In the genomic region with DNA sequence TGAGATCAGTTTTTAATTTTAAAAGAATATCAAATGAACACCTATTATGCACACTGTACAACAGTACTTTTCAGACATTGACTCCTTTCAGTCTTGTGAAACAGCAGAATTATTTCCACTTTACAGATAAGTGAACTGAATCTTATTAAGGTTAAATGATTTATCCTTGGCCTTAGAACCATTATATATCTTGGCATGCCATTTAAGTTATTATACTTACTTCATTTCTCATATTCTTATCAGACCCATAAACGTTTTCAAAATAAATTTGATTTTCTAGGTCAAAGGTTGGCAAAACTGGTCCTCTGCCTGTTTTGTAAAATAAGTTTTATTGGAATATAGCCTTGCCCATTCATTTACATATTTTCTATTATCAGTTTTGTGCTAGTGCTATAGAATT, we compare ENCODE assay signal across 31 cellular contexts.
"Had no signal": no experiment of that assay in that cellular context is flagged by ENCODE, and none has a peak within 500 bp of the region (broad histone marks: within the 10 kb centered on the region; RNA-seq: fewer than 3 reads in every experiment).

No MANE protein-coding gene starts in this region.

- DNase-seq: activated CD4-positive, alpha-beta T cell treated with anti-CD3 and anti-CD28 coated beads for 1 hour; activated CD8-positive, alpha-beta memory T cell treated with anti-CD3 and anti-CD28 coated beads for 24 hours; activated effector memory CD4-positive, alpha-beta T cell treated with Interleukin-2 at 50 U/mL for 16 hours; activated naive CD4-positive, alpha-beta T cell treated with Interleukin-2 at 50 U/mL for 16 hours; aorta; dorsolateral prefrontal cortex; effector memory CD4-positive, alpha-beta T cell; erythroblast; head of caudate nucleus; hippocampal formation; left cardiac atrium; left ventricle myocardium superior; mammary epithelial cell; midbrain; naive thymus-derived CD4-positive, alpha-beta T cell; pancreas; retina; sigmoid colon; stimulated activated CD4-positive, alpha-beta T cell treated with anti-CD3 and anti-CD28 coated beads, Interleukin-1b, Interleukin-23, amount 100 ng/mL, for 48 hours; stimulated activated CD4-positive, alpha-beta T cell treated with anti-CD3 and anti-CD28 coated beads, Interleukin-4, amount 100 ng/mL, for 4 hours; stimulated activated CD8-positive, alpha-beta memory T cell treated with anti-CD3 and anti-CD28 coated beads, Interleukin-4, amount 100 ng/mL, for 48 hours; stimulated activated naive B cell treated with anti-CD40 and anti-IgM and Interleukin-4, amounts not matched to agents 10 μg/mL and 1 μg/mL and 100 μg/mL, for 72 hours; SW 1271; T1000 had no signal

- H3K9me3 ChIP-seq: pancreas, prostate gland, sigmoid colon had no signal

- H3K4me3 ChIP-seq: coronary artery, dorsolateral prefrontal cortex, pancreas, prostate gland, sigmoid colon, smooth muscle cell had no signal

- H3K27me3 ChIP-seq: dorsolateral prefrontal cortex, pancreas, sigmoid colon had no signal

- H3K4me1 ChIP-seq: pancreas, prostate gland had no signal

- ATAC-seq: left cardiac atrium; left ventricle myocardium superior; naive thymus-derived CD4-positive, alpha-beta T cell; WTC11 had no signal

- H3K27me3 Mint-ChIP-seq: activated naive CD8-positive, alpha-beta T cell; brain; naive thymus-derived CD4-positive, alpha-beta T cell; stimulated activated naive B cell treated with anti-CD40 and anti-IgM and Interleukin-4, amounts not matched to agents 10 μg/mL and 1 μg/mL and 100 μg/mL, for 72 hours had no signal

- H3K27ac Mint-ChIP-seq: brain; T-helper 1 cell treated with Interleukin-12 subunit alpha and Interleukin-12 subunit beta and Interleukin-4 antibody, amounts not matched to agents 30 μg/mL and 1 μg/mL, for 36 hours; WTC11 had no signal

- H3K9me3 Mint-ChIP-seq: brain; naive thymus-derived CD4-positive, alpha-beta T cell; stimulated activated naive B cell treated with anti-CD40 and anti-IgM and Interleukin-4, amounts not matched to agents 10 μg/mL and 1 μg/mL and 100 μg/mL, for 72 hours; T-helper 1 cell treated with Interleukin-12 subunit alpha and Interleukin-12 subunit beta and Interleukin-4 antibody, amounts not matched to agents 30 μg/mL and 1 μg/mL, for 36 hours; WTC11 had no signal

- H3K27ac ChIP-seq: pancreas, prostate gland had no signal

- H3K4me2 ChIP-seq: smooth muscle cell had no signal

- H3K4me1 Mint-ChIP-seq: brain had no signal

- H3K4me3 Mint-ChIP-seq: activated naive CD8-positive, alpha-beta T cell; brain; naive thymus-derived CD4-positive, alpha-beta T cell; stimulated activated naive B cell treated with anti-CD40 and anti-IgM and Interleukin-4, amounts not matched to agents 10 μg/mL and 1 μg/mL and 100 μg/mL, for 72 hours; T-helper 1 cell treated with Interleukin-12 subunit alpha and Interleukin-12 subunit beta and Interleukin-4 antibody, amounts not matched to agents 30 μg/mL and 1 μg/mL, for 36 hours; WTC11 had no signal
